2 cellular contexts compared by ENCODE assay signal in genomic region chr5:1012900-1013237, GRCh38.
TF ChIP-seq lines count a peak whose summit lies in the region.

No MANE protein-coding gene starts in this region.

TF ChIP-seq in HepG2, 621 proteins besides CTCF, POLR2A, EP300 and RAD21 (continues in another document):
- TF ChIP-seq HNRNPL (IDR thresholded peaks at IDR 0.05; ENCODE audit: low read depth, low read length): no peak
- TF ChIP-seq ZSCAN12 (CRISPR knock-in tag; IDR thresholded peaks at IDR 0.05): no peak
- TF ChIP-seq IKZF4 (CRISPR knock-in tag; IDR thresholded peaks at IDR 0.05; ENCODE audit: borderline replicate concordance, low read depth, not compliant biosample characterization): no peak
- no peak for TF ChIP-seq ZNF577 (CRISPR knock-in tag; IDR thresholded peaks at IDR 0.05; ENCODE audit: borderline replicate concordance, low read depth)
- TF ChIP-seq NCOA1 (CRISPR knock-in tag; IDR thresholded peaks at IDR 0.05): no peak
- TF ChIP-seq ZNF678 (CRISPR knock-in tag; IDR thresholded peaks at IDR 0.05): no peak
- no peak for TF ChIP-seq ZMAT3 (CRISPR knock-in tag; conservative IDR thresholded peaks at IDR 0.05)
- no peak for TF ChIP-seq ZSCAN9 (CRISPR knock-in tag; IDR thresholded peaks at IDR 0.05; ENCODE audit: borderline replicate concordance)
- TF ChIP-seq ZNF510 (CRISPR knock-in tag; IDR thresholded peaks at IDR 0.05; ENCODE audit: low read depth): no peak
- no peak for TF ChIP-seq ZNF781 (CRISPR knock-in tag; IDR thresholded peaks at IDR 0.05; ENCODE audit: borderline replicate concordance, not compliant biosample characterization)
- TF ChIP-seq KDM4B (CRISPR knock-in tag; IDR thresholded peaks at IDR 0.05): no peak
- TF ChIP-seq CCDC6 (CRISPR knock-in tag; IDR thresholded peaks at IDR 0.05): no peak
- TF ChIP-seq ZNF333 (CRISPR knock-in tag; IDR thresholded peaks at IDR 0.05; ENCODE audit: borderline replicate concordance): no peak
- no peak for TF ChIP-seq HHEX (CRISPR knock-in tag; IDR thresholded peaks at IDR 0.05)
- no peak for TF ChIP-seq ZNF670 (CRISPR knock-in tag; IDR thresholded peaks at IDR 0.05; ENCODE audit: borderline replicate concordance)
- no peak for TF ChIP-seq AKAP8 (CRISPR knock-in tag; IDR thresholded peaks at IDR 0.05)
- no peak for TF ChIP-seq ZBTB40 (IDR thresholded peaks at IDR 0.05)
- no peak for TF ChIP-seq ZBTB40 (CRISPR knock-in tag; IDR thresholded peaks at IDR 0.05)
- TF ChIP-seq ZNF512B (CRISPR knock-in tag; IDR thresholded peaks at IDR 0.05; ENCODE audit: borderline replicate concordance): no peak

TF ChIP-seq in H1, 55 proteins besides CTCF, POLR2A, EP300 and RAD21:
- TF ChIP-seq TEAD4 (IDR thresholded peaks at IDR 0.05; ENCODE audit: low read depth, low read length) (no peak), TBP (IDR thresholded peaks at IDR 0.05; ENCODE audit: low read depth, low read length) (no peak), TAF7 (optimal IDR thresholded peaks at IDR 0.05; ENCODE audit: borderline replicate concordance, low read depth, low read length) (no peak)
